ENCODE assay signal across 11 cellular contexts in the genomic region with DNA sequence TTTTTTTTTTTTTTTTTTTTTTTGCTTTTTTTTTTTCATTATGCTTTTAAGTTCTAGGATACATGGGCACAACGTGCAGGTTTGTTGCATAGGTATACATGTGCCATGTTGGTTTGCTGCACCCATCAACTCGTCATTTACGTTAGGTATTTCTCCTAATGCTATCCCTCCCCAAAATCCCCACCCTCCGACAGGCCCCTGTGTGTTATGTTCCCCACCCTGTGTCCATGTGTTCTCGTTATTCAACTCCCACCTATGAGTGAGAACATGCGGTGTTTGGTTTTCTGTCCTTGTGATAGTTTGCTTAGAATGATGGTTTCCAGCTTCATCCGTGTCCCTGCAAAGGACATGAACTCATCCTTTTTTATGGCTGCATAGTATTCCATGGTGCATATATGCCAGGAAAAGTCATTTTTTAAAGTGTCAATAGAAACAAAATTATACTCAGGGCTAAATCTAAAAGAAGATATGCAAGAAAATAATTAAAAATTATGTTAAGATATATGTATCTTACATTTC. TPM values are rescaled to one million over a fixed set of nuclear protein-coding genes. Genes with fewer than 3 reads are reported as not detected.
"Had no signal": no experiment of that assay in that cellular context is flagged by ENCODE, and none has a peak within 500 bp of the region (broad histone marks: within the 10 kb centered on the region; RNA-seq: fewer than 3 reads in every experiment).

No MANE protein-coding gene starts in this region.

RNA-seq across cellular contexts. Expression of gene B3GNT6, which starts 13.8 kb away (rescaled TPM):
- total RNA-seq: activated CD4-positive, alpha-beta T cell treated with anti-CD3 and anti-CD28 coated beads for 36 hours; activated CD4-positive, alpha-beta T cell treated with anti-CD3 and anti-CD28 coated beads, Interleukin-2, amount 10 ng/mL, durations not matched to agents 7 days and 5 days; activated naive CD4-positive, alpha-beta T cell treated with anti-CD3 and anti-CD28 coated beads for 36 hours; activated T-cell treated with anti-CD3 and anti-CD28 coated beads, Interleukin-2, amount 50 U/mL, for 4 hours; activated T-helper 1 cell treated with anti-CD3 and anti-CD28 coated beads, Interleukin-12 subunit alpha, Interleukin-12 subunit beta, Interleukin-2, Interleukin-4 antibody, amounts not matched to agents 30 ng/mL and 10 ng/mL and 1 ng/mL, durations not matched to agents 14 hours and 24 hours and 36 hours; cerebellum; LHCN-M2; PC-9; Right ventricle myocardium superior; T-helper 2 cell treated with Interferon-gamma antibody and Interleukin-4, amounts not matched to agents 100 ng/mL and 5 ng/mL, for 36 hours had no signal

RNA-seq across cellular contexts. Expression of gene OMP, which starts 54.7 kb away (rescaled TPM):
- total RNA-seq: activated CD4-positive, alpha-beta T cell treated with anti-CD3 and anti-CD28 coated beads for 36 hours; activated CD4-positive, alpha-beta T cell treated with anti-CD3 and anti-CD28 coated beads, Interleukin-2, amount 10 ng/mL, durations not matched to agents 7 days and 5 days; activated naive CD4-positive, alpha-beta T cell treated with anti-CD3 and anti-CD28 coated beads for 36 hours; activated T-cell treated with anti-CD3 and anti-CD28 coated beads, Interleukin-2, amount 50 U/mL, for 4 hours; activated T-helper 1 cell treated with anti-CD3 and anti-CD28 coated beads, Interleukin-12 subunit alpha, Interleukin-12 subunit beta, Interleukin-2, Interleukin-4 antibody, amounts not matched to agents 30 ng/mL and 10 ng/mL and 1 ng/mL, durations not matched to agents 14 hours and 24 hours and 36 hours; bronchial epithelial cell; Right ventricle myocardium superior; T-helper 2 cell treated with Interferon-gamma antibody and Interleukin-4, amounts not matched to agents 100 ng/mL and 5 ng/mL, for 36 hours had no signal
